ENCODE assay signal across 11 cellular contexts in genomic region chr2:37573818-37574388, GRCh38.
A peak's percentile ranks its signal among the peaks of the same experiment; 100 is the strongest.
DNase-seq lines count a peak whose midpoint lies in the region; ATAC-seq and TF ChIP-seq lines count a peak whose summit lies in the region.
"Had no signal": no experiment of that assay in that cellular context is flagged by ENCODE, and none has a peak within 500 bp of the region (broad histone marks: within the 10 kb centered on the region; RNA-seq: fewer than 3 reads in every experiment).

No MANE protein-coding gene starts in this region.

- H3K4me3 Mint-ChIP-seq in immature natural killer cell = peak overlapping the region in 1 of 5 donors; percentile 2

- no peaks in the 10 kb centered on the region for H3K27me3 ChIP-seq in foreskin keratinocyte

- peaks cover 7% of the 10 kb centered on the region for H3K4me1 ChIP-seq in foreskin keratinocyte

- ATAC-seq in GM18519 (IDR thresholded peaks at IDR 0.05; ENCODE audit: low FRiP score, unreplicated experiment) (peak; percentile 45), HG03520 (IDR thresholded peaks at IDR 0.05; ENCODE audit: unreplicated experiment) (peak; percentile 47), foreskin keratinocyte (no peak)

- H3K9me3 Mint-ChIP-seq in immature natural killer cell = peaks cover 0 to 5% (median 0%) of the 10 kb centered on the region in 6 donors

- H3K27ac Mint-ChIP-seq in immature natural killer cell = no peak overlapping the region

- TF ChIP-seq CTCF in foreskin keratinocyte (conservative IDR thresholded peaks at IDR 0.05) = no peak

- DNase-seq in HCEC 1CT (peak; percentile 77), foreskin keratinocyte (no peak), GOT3 (lab: John Stamatoyannopoulos, UW) (no peak), immature natural killer cell (no peak), dedifferentiated amniotic fluid mesenchymal stem cell (ENCODE audit: extremely low spot score) (no peak)
- DNase-seq in activated CD8-positive, alpha-beta memory T cell treated with anti-CD3 and anti-CD28 coated beads, Interleukin-2, amount 50 U/mL, for 4 hours = no peak
- DNase-seq: kidney, NCI-H1694 had no signal

- no peaks in the 10 kb centered on the region for H3K27me3 Mint-ChIP-seq in immature natural killer cell (ENCODE audit: low read depth in 3 of 3)

- H3K27ac ChIP-seq in foreskin keratinocyte = peak overlapping the region; percentile 10
- H3K27ac ChIP-seq: skin epidermis had no signal

- H3K4me1 Mint-ChIP-seq in immature natural killer cell = peaks cover 18 to 35% of the 10 kb centered on the region in 2 donors

- peaks cover 0 to 4% (median 4%) of the 10 kb centered on the region in 3 donors for H3K36me3 Mint-ChIP-seq in immature natural killer cell
